1 cellular context compared by ENCODE assay signal in the genomic region with DNA sequence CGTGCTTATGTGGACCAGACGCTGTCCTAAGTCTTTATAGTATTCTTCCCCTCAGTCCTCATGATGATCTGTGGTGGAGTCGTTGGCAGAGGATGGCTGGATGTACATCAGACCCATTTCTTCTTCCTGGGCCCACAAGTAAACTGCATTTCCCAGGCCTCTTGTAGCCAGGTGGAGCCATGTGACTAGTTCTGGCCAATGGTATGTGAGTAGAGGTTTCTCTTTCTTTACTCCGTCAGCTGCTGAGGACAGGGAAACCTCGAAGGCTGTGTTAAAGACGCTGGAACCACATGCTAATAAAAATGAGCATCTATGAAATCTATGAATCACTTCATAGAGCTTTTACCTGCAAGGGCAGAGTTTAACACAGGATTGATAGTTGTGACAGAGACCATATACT.
TF ChIP-seq lines count a peak whose summit lies in the region.

No MANE protein-coding gene starts in this region.

TF ChIP-seq in GM23338, 12 proteins besides CTCF, POLR2A, EP300 and RAD21 (continued from another document):
- TF ChIP-seq JUNB (IDR thresholded peaks at IDR 0.05; ENCODE audit: unreplicated experiment) (no peak), CREB1 (CRISPR knock-in tag; IDR thresholded peaks at IDR 0.05; ENCODE audit: low read depth) (no peak), REST (IDR thresholded peaks at IDR 0.05; ENCODE audit: unreplicated experiment) (no peak), ZNF114 (CRISPR knock-in tag; IDR thresholded peaks at IDR 0.05) (no peak), ETS1 (IDR thresholded peaks at IDR 0.05) (no peak), ZNF462 (CRISPR knock-in tag; IDR thresholded peaks at IDR 0.05) (no peak), STAT1 (IDR thresholded peaks at IDR 0.05; ENCODE audit: unreplicated experiment) (no peak), ZNF331 (CRISPR knock-in tag; IDR thresholded peaks at IDR 0.05; ENCODE audit: low read depth) (no peak)
